8 cellular contexts compared by ENCODE assay signal in the genomic region with DNA sequence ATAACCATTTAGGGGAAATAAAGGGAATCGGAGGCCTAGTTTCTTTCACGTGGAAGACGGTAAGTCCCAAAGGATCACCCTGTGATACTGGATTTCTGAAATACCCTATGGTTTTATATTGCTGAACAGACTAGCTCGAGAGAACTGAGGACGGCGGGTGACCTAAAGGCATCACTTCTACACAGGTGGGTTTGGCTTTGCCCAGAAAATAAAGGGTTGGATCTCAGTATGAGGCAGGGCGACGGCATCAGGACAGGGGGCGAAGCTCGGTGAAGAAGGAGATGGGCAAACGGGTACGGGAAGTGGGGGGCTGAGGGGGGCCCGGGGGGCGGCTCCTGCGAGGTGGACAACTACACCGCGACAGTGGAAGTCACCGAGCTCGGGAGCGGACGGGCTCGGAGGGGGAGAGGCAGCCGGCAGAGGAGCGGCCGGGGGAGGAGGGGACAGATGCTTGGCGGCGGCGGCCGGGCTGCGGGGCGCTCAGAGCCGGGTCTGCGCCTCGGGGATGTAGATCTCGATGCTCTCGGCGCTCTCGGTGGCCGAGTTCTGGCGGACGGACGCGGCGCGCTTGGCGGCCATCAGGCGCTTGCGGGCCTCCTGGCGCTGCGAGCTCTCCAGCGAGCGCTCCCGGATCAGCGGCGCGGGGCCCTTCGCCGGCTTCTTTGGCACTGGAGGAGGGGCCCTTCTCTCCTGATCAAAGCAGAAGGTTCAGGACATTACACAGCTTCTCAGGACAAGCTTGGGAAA. TPM values are rescaled to one million over a fixed set of nuclear protein-coding genes. Genes with fewer than 3 reads are reported as not detected.
DNase-seq lines count a peak whose midpoint lies in the region; ATAC-seq, FAIRE-seq and TF ChIP-seq lines count a peak whose summit lies in the region.

No MANE protein-coding gene starts in this region.

- H3K36me3 ChIP-seq in Caco-2 (ENCODE audit: control insufficient read depth, insufficient read depth, low read length) (no peaks in the 10 kb centered on the region), NT2/D1 (ENCODE audit: insufficient read depth, insufficient read length, low read length) (no peaks in the 10 kb centered on the region), bronchial epithelial cell (ENCODE audit: control insufficient read depth, insufficient read depth, low read length) (no peaks in the 10 kb centered on the region), kidney epithelial cell (ENCODE audit: control insufficient read depth, insufficient read depth, low read length) (no peaks in the 10 kb centered on the region)

- TF ChIP-seq CTCF in Caco-2 (IDR thresholded peaks at IDR 0.05; ENCODE audit: insufficient read depth in 1 of 2, low read depth in 1 of 2, low read length in 1 of 2, severe bottlenecking in 1 of 2, unreplicated experiment in 1 of 2) (no peak), bronchial epithelial cell (IDR thresholded peaks at IDR 0.05; ENCODE audit: insufficient read depth, low read length, severe bottlenecking) (no peak), kidney epithelial cell (IDR thresholded peaks at IDR 0.05; ENCODE audit: insufficient read depth, low read length, poor library complexity, severe bottlenecking) (no peak)

- CTCF ChIA-PET in Caco-2 (lab: Charles Lee) = interaction anchor here (0.6 to 2.7 kb wide), 5 partner anchors 32 to 116 kb away, joined by 3 to 9 read pairs (median 4); no protein-coding TSS in a partner anchor

- no peaks in the 10 kb centered on the region for H3K36me3 Mint-ChIP-seq in Caco-2 (ENCODE audit: insufficient read depth, unreplicated experiment)
- no peaks in the 10 kb centered on the region for H3K36me3 Mint-ChIP-seq in stimulated activated effector memory CD8-positive, alpha-beta T cell treated with anti-CD3 and anti-CD28 coated beads, Interleukin-12 subunit alpha, Interleukin-12 subunit beta, amount 100 ng/mL, for 72 hours

- H3K4me3 ChIP-seq in Caco-2 (ENCODE audit: low read depth, low read length) = peak overlapping the region; percentile 38
- H3K4me3 ChIP-seq in NT2/D1 (ENCODE audit: insufficient read length, low read depth) = peak overlapping the region; percentile 39
- H3K4me3 ChIP-seq in bronchial epithelial cell (ENCODE audit: low read depth, low read length) = peak overlapping the region; percentile 39
- H3K4me3 ChIP-seq in kidney epithelial cell (ENCODE audit: low read depth, low read length) = peak overlapping the region; percentile 38

- H3K9me3 Mint-ChIP-seq in Caco-2 (ENCODE audit: unreplicated experiment) = no peaks in the 10 kb centered on the region
- no peaks in the 10 kb centered on the region for H3K9me3 Mint-ChIP-seq in stimulated activated effector memory CD8-positive, alpha-beta T cell treated with anti-CD3 and anti-CD28 coated beads, Interleukin-12 subunit alpha, Interleukin-12 subunit beta, amount 100 ng/mL, for 72 hours

- peak overlapping the region; percentile 45 for H3K27ac Mint-ChIP-seq in Caco-2 (ENCODE audit: unreplicated experiment)
- no peak overlapping the region for H3K27ac Mint-ChIP-seq in stimulated activated effector memory CD8-positive, alpha-beta T cell treated with anti-CD3 and anti-CD28 coated beads, Interleukin-12 subunit alpha, Interleukin-12 subunit beta, amount 100 ng/mL, for 72 hours

- POLR2A ChIA-PET in Caco-2 (lab: Charles Lee) = interaction anchor here (0.6 to 0.7 kb wide), 2 partner anchors 128 to 194 kb away, joined by 5 to 7 read pairs; no protein-coding TSS in a partner anchor

- H3K9me3 ChIP-seq in Caco-2 = no peaks in the 10 kb centered on the region
- no peaks in the 10 kb centered on the region for H3K9me3 ChIP-seq in NT2/D1 (ENCODE audit: insufficient read depth, low read length)

- no TSS peak for BruUV-seq in Caco-2 (replicated peaks; lab: Mats Ljungman, UMichigan)

- intact Hi-C loops in Caco-2 (cut with micrococcal nuclease; ENCODE audit: unreplicated experiment) = no loop called here

- H3K27me3 ChIP-seq in Caco-2 (replicated peaks; ENCODE audit: control insufficient read depth, insufficient read depth, low read length) (no peaks in the 10 kb centered on the region), NT2/D1 (ENCODE audit: insufficient read depth, insufficient read length) (peaks cover 31% of the 10 kb centered on the region), bronchial epithelial cell (ENCODE audit: control insufficient read depth, insufficient read depth, low read length) (peaks cover 2% of the 10 kb centered on the region), kidney epithelial cell (ENCODE audit: control insufficient read depth, insufficient read depth, low read length) (no peaks in the 10 kb centered on the region)

- ATAC-seq in stimulated activated effector memory CD8-positive, alpha-beta T cell treated with anti-CD3 and anti-CD28 coated beads, Interleukin-12 subunit alpha, Interleukin-12 subunit beta, amount 100 ng/mL, for 72 hours = peak; percentile 55

- H3K27me3 Mint-ChIP-seq in Caco-2 (ENCODE audit: insufficient read depth, unreplicated experiment) = no peaks in the 10 kb centered on the region

- peaks cover 20% of the 10 kb centered on the region for H3K4me1 Mint-ChIP-seq in Caco-2 (ENCODE audit: low read depth, unreplicated experiment)
- H3K4me1 Mint-ChIP-seq in stimulated activated effector memory CD8-positive, alpha-beta T cell treated with anti-CD3 and anti-CD28 coated beads, Interleukin-12 subunit alpha, Interleukin-12 subunit beta, amount 100 ng/mL, for 72 hours = peaks cover 13% of the 10 kb centered on the region

- H3K4me1 ChIP-seq in Caco-2 (peaks cover 10% of the 10 kb centered on the region), NT2/D1 (ENCODE audit: insufficient read depth, insufficient read length) (peaks cover 2% of the 10 kb centered on the region)

- peak; percentile 52 to 60 for DNase-seq in Caco-2
- peak; percentile 43 for DNase-seq in NT2/D1 (ENCODE audit: low read depth, low spot score)
- no peak for DNase-seq in bronchial epithelial cell (ENCODE audit: low read depth)
- no peak for DNase-seq in kidney epithelial cell (ENCODE audit: low read depth)
- no peak for DNase-seq in stimulated activated effector memory CD8-positive, alpha-beta T cell treated with anti-CD3 and anti-CD28 coated beads, Interleukin-12 subunit alpha, Interleukin-12 subunit beta, amount 100 ng/mL, for 72 hours (ENCODE audit: low spot score in 2 of 2)
- no peak for DNase-seq in HuH-7 (ENCODE audit: low spot score)
- no peak for DNase-seq in A172 (ENCODE audit: low spot score)
- no peak for DNase-seq in NCI-H1694 (lab: John Stamatoyannopoulos, UW)

- H3K4me3 Mint-ChIP-seq in Caco-2 (ENCODE audit: unreplicated experiment) = peak overlapping the region; percentile 83
- H3K4me3 Mint-ChIP-seq in stimulated activated effector memory CD8-positive, alpha-beta T cell treated with anti-CD3 and anti-CD28 coated beads, Interleukin-12 subunit alpha, Interleukin-12 subunit beta, amount 100 ng/mL, for 72 hours = peak overlapping the region; percentile 60

- peak overlapping the region; percentile 42 for H3K9ac ChIP-seq in NT2/D1 (ENCODE audit: insufficient read length, low read depth)

- no peak for FAIRE-seq in bronchial epithelial cell (lab: Jason Lieb, UNC)

RNA-seq across cellular contexts. Expression of a gene that starts 48.9 kb away (rescaled TPM):
- total RNA-seq in Caco-2 (2022) (103 and 107 TPM in 2 replicates), bronchial epithelial cell (198 and 441 TPM in 2 replicates), kidney epithelial cell (251 and 294 TPM in 2 replicates)
- 101 and 103 TPM in 2 replicates for total RNA-seq in A172 (2014; rRNA removed; shearing (Covaris generic))

Comparison
In these comparisons a context has a peak if more than half of its experiments do, and no peak if none do; other contexts are left out.
1. DNase-seq: peak in Caco-2 (2 of 2) and NT2/D1 (single experiment); none in bronchial epithelial cell (single experiment), kidney epithelial cell (single experiment), stimulated activated effector memory CD8-positive, alpha-beta T cell treated with anti-CD3 and anti-CD28 coated beads, Interleukin-12 subunit alpha, Interleukin-12 subunit beta, amount 100 ng/mL, for 72 hours (0 of 2), HuH-7 (single experiment), A172 (single experiment) and NCI-H1694 (single experiment).
2. Peak in every context shown above with its lines, with median percentiles within 50 percentile points of each other: H3K4me3 ChIP-seq.